In the genomic region with DNA sequence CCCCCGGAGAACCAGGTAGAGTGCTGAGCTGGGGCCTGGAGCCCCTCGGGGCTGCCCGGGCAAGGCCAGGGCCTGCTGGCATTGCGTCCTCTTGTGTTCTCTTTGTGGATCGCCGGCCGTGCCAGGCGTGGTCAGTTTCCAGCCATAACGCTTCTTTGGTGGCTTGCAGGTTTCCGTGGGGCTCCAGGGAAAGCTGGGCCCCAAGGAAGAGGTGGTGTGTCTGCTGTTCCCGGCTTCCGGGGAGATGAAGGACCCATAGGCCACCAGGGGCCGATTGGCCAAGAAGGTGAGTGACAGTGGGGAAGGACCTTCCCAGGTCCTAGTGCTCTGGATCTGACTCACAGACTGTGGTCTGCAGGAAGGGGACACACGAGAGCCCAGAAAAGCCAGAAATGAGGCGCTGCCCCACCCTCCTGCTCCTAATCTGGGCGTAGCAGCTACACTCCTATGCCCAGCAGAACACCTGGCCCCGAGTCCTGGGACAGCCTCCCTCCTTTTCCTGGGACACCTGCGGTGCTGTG, we compare ENCODE assay signal across 22 cellular contexts. TPM values are rescaled to one million over a fixed set of nuclear protein-coding genes. Genes with fewer than 3 reads are reported as not detected.
DNase-seq lines count a peak whose midpoint lies in the region; ATAC-seq, FAIRE-seq and TF ChIP-seq lines count a peak whose summit lies in the region.
"Had no signal": no experiment of that assay in that cellular context is flagged by ENCODE, and none has a peak within 500 bp of the region (broad histone marks: within the 10 kb centered on the region; RNA-seq: fewer than 3 reads in every experiment).

No MANE protein-coding gene starts in this region.

- in situ Hi-C loops in HepG2 (cut with HindIII; ENCODE audit: extremely low pct_ligation_motif_present, low pct_unique_long_range_greater_than_20kb) (no loop called here), K562 (cut with MboI) (no loop called here), transverse colon (cut with MboI; ENCODE audit: low pct_ligation_motif_present in 1 of 4, low pct_unique_long_range_greater_than_20kb in 1 of 4, low sequenced_read_pairs in 3 of 4) (no loop called here)

- intact Hi-C loops in HepG2 (cut with micrococcal nuclease; ENCODE audit: unreplicated experiment) (no loop called here), right lobe of liver (cut with DNase I) (loop anchor here in 1 of 2 donors (10.0 kb wide), 1 partner anchor 49 kb away; no protein-coding TSS in a partner anchor), K562 (cut with micrococcal nuclease) (loop anchor here (2.0 kb wide), 1 partner anchor 33 kb away; no protein-coding TSS in a partner anchor), mucosa of descending colon (cut with DNase I, micrococcal nuclease) (no loop called here), transverse colon (cut with DNase I; ENCODE audit: low total_unique reads) (no loop called here)

- TF ChIP-seq CTCF in HepG2 (CRISPR knock-in tag; IDR thresholded peaks at IDR 0.05) (no peak), right lobe of liver (IDR thresholded peaks at IDR 0.05) (no peak), K562 (IDR thresholded peaks at IDR 0.05 in 2 of 3, conservative IDR thresholded peaks at IDR 0.05 in 1 of 3; ENCODE audit: insufficient read depth in 2 of 3, low read depth in 1 of 3, low read length in 3 of 3) (no peak), mucosa of descending colon (IDR thresholded peaks at IDR 0.05) (no peak), transverse colon (IDR thresholded peaks at IDR 0.05) (no peak), GM10248 (IDR thresholded peaks at IDR 0.05; ENCODE audit: control extremely low read depth, extremely low read depth, low read depth, missing control alignments) (no peak)

- WGBS in HepG2 (ENCODE audit: low lambda C conversion rate): 94% methylated on average over 9 of the region's 18 CpGs
- 80% methylated on average over 1 of the region's 18 CpGs for WGBS in right lobe of liver (ENCODE audit: insufficient coverage, low coverage, low lambda C conversion rate, missing lambda C conversion rate)
- 32% methylated on average over 4 of the region's 18 CpGs for WGBS in K562 (ENCODE audit: insufficient coverage, low coverage, missing lambda C conversion rate)
- WGBS in transverse colon (ENCODE audit: low coverage in 1 of 2), 2 donors: 37 to 57% methylated on average over 2 to 16 of the region's 18 CpGs

- H3K36me3 ChIP-seq in HepG2 (replicated peaks in 1 of 2; ENCODE audit: control insufficient read depth in 1 of 2, insufficient read depth in 2 of 2, low read length in 2 of 2): no peaks in the 10 kb centered on the region
- no peaks in the 10 kb centered on the region for H3K36me3 ChIP-seq in right lobe of liver
- no peaks in the 10 kb centered on the region for H3K36me3 ChIP-seq in K562 (ENCODE audit: control insufficient read depth, insufficient read depth, low read length)
- H3K36me3 ChIP-seq in mucosa of descending colon (ENCODE audit: low read depth): no peaks in the 10 kb centered on the region
- peaks cover 0 to 6% (median 3%) of the 10 kb centered on the region in 4 donors for H3K36me3 ChIP-seq in transverse colon

- H3K4me3 ChIP-seq in HepG2 (replicated peaks in 1 of 3; ENCODE audit: insufficient read depth in 1 of 3, low read depth in 2 of 3, low read length in 3 of 3) (no peak overlapping the region), right lobe of liver (no peak overlapping the region), K562 (peak overlapping the region; percentile 18), mucosa of descending colon (no peak overlapping the region), transverse colon (no peak overlapping the region)
- H3K4me3 ChIP-seq: A549, skin epidermis had no signal

- TF ChIP-seq EP300 in HepG2 (IDR thresholded peaks at IDR 0.05; ENCODE audit: low read depth in 2 of 2, low read length in 2 of 2) (no peak), HepG2 (CRISPR knock-in tag; IDR thresholded peaks at IDR 0.05; ENCODE audit: borderline replicate concordance) (no peak), K562 (IDR thresholded peaks at IDR 0.05; ENCODE audit: low read length) (no peak), transverse colon (IDR thresholded peaks at IDR 0.05; ENCODE audit: low read depth) (no peak)

- no TSS peak for BruUV-seq in HepG2 (replicated peaks; lab: Mats Ljungman, UMichigan)
- no TSS peak for BruUV-seq in K562 (replicated peaks; lab: Mats Ljungman, UMichigan)

- no peaks in the 10 kb centered on the region for H4K20me1 ChIP-seq in HepG2 (ENCODE audit: insufficient read depth, low read length)
- no peaks in the 10 kb centered on the region for H4K20me1 ChIP-seq in K562 (replicated peaks; ENCODE audit: control insufficient read depth, insufficient read depth, low read length)

- FAIRE-seq in HepG2 (lab: Jason Lieb, UNC) (no peak), K562 (lab: Jason Lieb, UNC) (peak; percentile 85)
- FAIRE-seq: A549 had no signal

- TF ChIP-seq POLR2A in HepG2 (IDR thresholded peaks at IDR 0.05; ENCODE audit: insufficient read depth in 1 of 2, low read depth in 2 of 2, low read length in 2 of 2) (no peak), right lobe of liver (IDR thresholded peaks at IDR 0.05) (no peak), K562 (conservative IDR thresholded peaks at IDR 0.05) (no peak), transverse colon (IDR thresholded peaks at IDR 0.05) (no peak)

- H3K27me3 ChIP-seq in HepG2 (ENCODE audit: control insufficient read depth in 1 of 2, insufficient read depth in 2 of 2, low read length in 2 of 2) (0 out of 5 replicates have a peak, but pooled peaks cover 0 to 5% of the 10 kb centered on the region in 2 experiments), right lobe of liver (no peaks in the 10 kb centered on the region), K562 (ENCODE audit: control insufficient read depth in 2 of 2, insufficient read depth in 2 of 2, low read length in 2 of 2) (no peaks in the 10 kb centered on the region), transverse colon (no peaks in the 10 kb centered on the region)

- H3K9ac ChIP-seq in HepG2 (ENCODE audit: insufficient read depth, low read depth, low read length) (no peak overlapping the region), K562 (ENCODE audit: insufficient read depth in 1 of 2, low read depth in 2 of 2, low read length in 2 of 2) (peak overlapping the region; percentile 72 to 85)
- H3K9ac ChIP-seq: parathyroid adenoma had no signal

- ATAC-seq in HepG2 (peak; percentile 12; the same call in 1 of the 3 replicates), right lobe of liver (no peak), K562 (peak; percentile 59), mucosa of descending colon (peak; percentile 3), left lobe of liver (no peak)
- ATAC-seq: A549; naive thymus-derived CD8-positive, alpha-beta T cell had no signal

- no peak overlapping the region for H3K27ac ChIP-seq in HepG2 (ENCODE audit: extremely low read length, insufficient read depth, low read length)
- H3K27ac ChIP-seq in right lobe of liver: no peak overlapping the region
- H3K27ac ChIP-seq in K562 (ENCODE audit: extremely low read depth, low read depth, low read length): peak overlapping the region; percentile 83
- peak overlapping the region; percentile 35 to 43 (median 38) for H3K27ac ChIP-seq in transverse colon
- H3K27ac ChIP-seq: C4-2B, parathyroid adenoma had no signal

- CTCF ChIA-PET in HepG2 (lab: Yijun Ruan, JAX; ENCODE audit: low intra/inter-chr PET ratio, low total read pairs) (no interaction called here), K562 (lab: Yijun Ruan, JAX; ENCODE audit: low intra/inter-chr PET ratio) (no interaction called here), GM10248 (lab: Yijun Ruan, JAX) (interaction anchor here (1.1 to 1.4 kb wide), 2 partner anchors 15 to 35 kb away, joined by 3 read pairs; no protein-coding TSS in a partner anchor)

- DNase-seq in HepG2 (ENCODE audit: low spot score) (no peak), right lobe of liver (no peak), K562 (ENCODE audit: extremely low read depth in 1 of 4, low spot score in 3 of 4) (peak; percentile 44 to 60 (median 56)), mucosa of descending colon (peak in 2 of 3 donors; percentile 63 to 66), transverse colon (peak; percentile 52), NCI-H1436 (lab: John Stamatoyannopoulos, UW) (no peak), left lobe of liver (ENCODE audit: low spot score) (no peak), GM10248 (ENCODE audit: extremely low spot score) (no peak)
- DNase-seq: activated CD4-positive, alpha-beta memory T cell treated with anti-CD3 and anti-CD28 coated beads, Interleukin-2, amount 10 ng/mL, durations not matched to agents 7 days and 5 days; activated naive CD4-positive, alpha-beta T cell; activated T-cell treated with anti-CD3 and anti-CD28 coated beads, Interleukin-2, amount 50 U/mL, for 1 hour; amygdala; endodermal cell; immature natural killer cell; NCI-H1048; NCI-H2081; stimulated activated CD4-positive, alpha-beta T cell treated with anti-CD3 and anti-CD28 coated beads, Interleukin-4, amount 100 ng/mL, for 4 hours had no signal

- H2AFZ ChIP-seq in HepG2 (ENCODE audit: low read length) (no peak overlapping the region), K562 (ENCODE audit: low read depth, low read length) (peak overlapping the region; percentile 97)
- H2AFZ ChIP-seq: parathyroid adenoma had no signal

- peaks cover 3% of the 10 kb centered on the region for H3K9me1 ChIP-seq in K562 (ENCODE audit: control insufficient read depth, insufficient read depth, low read length)

- POLR2A ChIA-PET in HepG2 (lab: Yijun Ruan, JAX): no interaction called here
- POLR2A ChIA-PET in K562 (lab: Yijun Ruan, JAX): interaction anchor here (0.8 kb wide), 1 partner anchor 11 kb away, joined by 3 read pairs; no protein-coding TSS in a partner anchor
- POLR2A ChIA-PET in GM10248 (lab: Yijun Ruan, JAX): interaction anchor here (0.6 kb wide), 1 partner anchor 17 kb away, joined by 4 read pairs; no protein-coding TSS in a partner anchor

- no peaks in the 10 kb centered on the region for H3K79me2 ChIP-seq in HepG2 (ENCODE audit: insufficient read depth, low read length)
- H3K79me2 ChIP-seq in K562 (ENCODE audit: control insufficient read depth, insufficient read depth, low read length): no peaks in the 10 kb centered on the region; the same call in 2 of the 3 replicates
- H3K79me2 ChIP-seq: parathyroid adenoma had no signal

- H3K4me1 ChIP-seq in HepG2 (ENCODE audit: insufficient read depth, low read length) (peaks cover 27% of the 10 kb centered on the region), right lobe of liver (peaks cover 0 to 28% (median 12%) of the 10 kb centered on the region in 4 donors), K562 (replicated peaks in 1 of 2; ENCODE audit: control insufficient read depth in 2 of 2, insufficient read depth in 2 of 2, low read length in 2 of 2) (peaks cover 51 to 55% of the 10 kb centered on the region in 2 experiments), mucosa of descending colon (ENCODE audit: low read depth) (peaks cover 19% of the 10 kb centered on the region), transverse colon (peaks cover 11 to 45% (median 31%) of the 10 kb centered on the region in 4 donors)

- no peaks in the 10 kb centered on the region; the same call in 1 of the 2 replicates for H3K9me3 ChIP-seq in HepG2 (ENCODE audit: low read length)
- H3K9me3 ChIP-seq in right lobe of liver: no peaks in the 10 kb centered on the region
- 0 out of 2 replicates have a peak, but pooled peaks cover 1% of the 10 kb centered on the region for H3K9me3 ChIP-seq in K562 (replicated peaks; ENCODE audit: control insufficient read depth, insufficient read depth, low read depth, low read length)
- H3K9me3 ChIP-seq in mucosa of descending colon: no peaks in the 10 kb centered on the region
- H3K9me3 ChIP-seq in transverse colon: no peaks in the 10 kb centered on the region
- H3K9me3 ChIP-seq: A549 had no signal

- no peak overlapping the region for H3K4me2 ChIP-seq in HepG2 (ENCODE audit: low read depth, low read length)
- H3K4me2 ChIP-seq in K562 (ENCODE audit: insufficient read depth, low read length): peak overlapping the region; percentile 37
- H3K4me2 ChIP-seq: A549 had no signal

- TF ChIP-seq RAD21 in HepG2 (CRISPR knock-in tag; IDR thresholded peaks at IDR 0.05): no peak
- no peak for TF ChIP-seq RAD21 in K562 (CRISPR knock-in tag; conservative IDR thresholded peaks at IDR 0.05 in 1 of 2, IDR thresholded peaks at IDR 0.05 in 1 of 2)

RNA-seq across cellular contexts. Expression of a gene that starts 57.5 kb away (rescaled TPM):
- total RNA-seq in HepG2 (2016; rRNA removed; fragmentation: Illumina TruSeq; extraction: Trizol) (15.2 and 15.6 TPM in 2 replicates), right lobe of liver (10 to 100 TPM; 12.5 to 47.2 (median 36.3) TPM), K562 (2014; rRNA removed) (9.2 and 12.4 TPM in 2 replicates), K562 (2014; rRNA removed; fragmentation: Illumina TruSeq; extraction: Trizol) (4.3 and 4.8 TPM in 2 replicates), K562 (2015; rRNA removed; fragmentation: Illumina TruSeq; extraction: Trizol) (6.7 and 7.7 TPM in 2 replicates), K562 (2021) (7.9 and 8.1 TPM in 2 replicates), mucosa of descending colon (10 to 100 TPM; 24.4 to 45.2 (median 33.7) TPM), transverse colon (10 to 100 TPM; 12.5 to 66.2 (median 54.1) TPM), left lobe of liver (12.3 TPM)
- total RNA-seq in HepG2 (2016; cell fraction: cytosol; rRNA removed; fragmentation: Illumina TruSeq; extraction: Trizol; ENCODE audit: low read depth): 5.8 and 6.2 TPM in 2 replicates
- 13.5 and 15.3 TPM in 2 replicates for total RNA-seq in HepG2 (2016; cell fraction: insoluble cytoplasmic fraction; rRNA removed; fragmentation: Illumina TruSeq; extraction: Trizol)
- 12.0 and 13.1 TPM in 2 replicates for total RNA-seq in HepG2 (2016; cell fraction: membrane; rRNA removed; fragmentation: Illumina TruSeq; extraction: Trizol)
- total RNA-seq in HepG2 (2016; cell fraction: nucleus; rRNA removed; fragmentation: Illumina TruSeq; extraction: Trizol): 6.5 and 7.9 TPM in 2 replicates
- polyA plus RNA-seq in HepG2 (2011; rRNA removed) (27.3 and 30.5 TPM in 2 replicates), K562 (2011; rRNA removed) (4.6 and 11.8 TPM in 2 replicates), K562 (2014; fragmentation: Illumina TruSeq; extraction: Trizol) (5.4 and 7.5 TPM in 2 replicates), K562 (2014; fragmentation: Nextera tagmentation; extraction: Ambion mirVana) (under 1 TPM; 0.62 to 0.82 TPM), K562 (2014; rRNA removed) (7.1 and 9.1 TPM in 2 replicates)
- 28.4 and 39.0 TPM in 2 replicates for polyA plus RNA-seq in HepG2 (2011; cell fraction: cytosol; rRNA removed)
- 12.0 and 13.8 TPM in 2 replicates for polyA plus RNA-seq in HepG2 (2011; cell fraction: nucleus; rRNA removed)
- 14.6 and 20.9 TPM in 2 replicates for polyA plus RNA-seq in HepG2 (2012)
- 4.5 and 5.9 TPM in 2 replicates for polyA plus RNA-seq in HepG2 (2016; cell fraction: cytosol; fragmentation: Illumina TruSeq; extraction: Trizol; ENCODE audit: low read depth)
- polyA plus RNA-seq in HepG2 (2016; cell fraction: insoluble cytoplasmic fraction; fragmentation: Illumina TruSeq; extraction: Trizol; ENCODE audit: low read depth): 13.3 and 15.2 TPM in 2 replicates
- 7.5 and 8.5 TPM in 2 replicates for polyA plus RNA-seq in HepG2 (2016; cell fraction: membrane; fragmentation: Illumina TruSeq; extraction: Trizol; ENCODE audit: low read depth)
- polyA plus RNA-seq in HepG2 (2016; cell fraction: nucleus; fragmentation: Illumina TruSeq; extraction: Trizol; ENCODE audit: insufficient read depth, low read depth): 9.6 and 9.8 TPM in 2 replicates
- polyA minus RNA-seq in HepG2 (2011; rRNA and poly(A)+ RNA removed; ENCODE audit: low replicate concordance): 7.5 and 23.0 TPM in 2 replicates
- 12.6 and 15.1 TPM in 2 replicates for polyA minus RNA-seq in HepG2 (2011; cell fraction: cytosol; rRNA and poly(A)+ RNA removed)
- polyA minus RNA-seq in HepG2 (2011; cell fraction: nucleus; rRNA and poly(A)+ RNA removed): 8.2 TPM in 2 replicates
- 1.3 and 3.9 TPM in 2 replicates for total RNA-seq in K562 (2011; cell fraction: chromatin; rRNA removed; ENCODE audit: low replicate concordance)
- 2.5 TPM in 2 replicates for total RNA-seq in K562 (2011; cell fraction: nucleolus; rRNA removed)
- total RNA-seq in K562 (2011; cell fraction: nucleoplasm; rRNA removed): 1.5 and 2.9 TPM in 2 replicates
- polyA plus RNA-seq in K562 (2011; cell fraction: cytosol; rRNA removed): 8.9 and 13.3 TPM in 2 replicates
- 3.6 and 6.9 TPM in 2 replicates for polyA plus RNA-seq in K562 (2011; cell fraction: nucleus; rRNA removed)
- polyA plus RNA-seq in K562 (2012): 10.1 and 10.6 TPM in 2 replicates
- polyA minus RNA-seq in K562 (2011; rRNA and poly(A)+ RNA removed): 2.9 and 6.8 TPM in 2 replicates
- polyA minus RNA-seq in K562 (2011; cell fraction: cytosol; rRNA and poly(A)+ RNA removed): 2.9 and 9.6 TPM in 2 replicates
- polyA minus RNA-seq in K562 (2011; cell fraction: nucleus; rRNA and poly(A)+ RNA removed): 1.9 and 4.2 TPM in 2 replicates

Comparison
In these comparisons a context has a peak if more than half of its experiments do, and no peak if none do; other contexts are left out.
1. ATAC-seq: peak in HepG2 (single experiment), K562 (single experiment) and mucosa of descending colon (single experiment); none in right lobe of liver (0 of 4) and left lobe of liver (single experiment).
2. DNase-seq: peak in K562 (4 of 4), mucosa of descending colon (2 of 3) and transverse colon (single experiment); none in HepG2 (single experiment), right lobe of liver (0 of 3), NCI-H1436 (single experiment), left lobe of liver (single experiment) and GM10248 (single experiment).
3. H3K27ac ChIP-seq: peak in K562 (single experiment) and transverse colon (4 of 4); none in HepG2 (single experiment) and right lobe of liver (0 of 3).